16 cellular contexts compared by ENCODE assay signal in the genomic region with DNA sequence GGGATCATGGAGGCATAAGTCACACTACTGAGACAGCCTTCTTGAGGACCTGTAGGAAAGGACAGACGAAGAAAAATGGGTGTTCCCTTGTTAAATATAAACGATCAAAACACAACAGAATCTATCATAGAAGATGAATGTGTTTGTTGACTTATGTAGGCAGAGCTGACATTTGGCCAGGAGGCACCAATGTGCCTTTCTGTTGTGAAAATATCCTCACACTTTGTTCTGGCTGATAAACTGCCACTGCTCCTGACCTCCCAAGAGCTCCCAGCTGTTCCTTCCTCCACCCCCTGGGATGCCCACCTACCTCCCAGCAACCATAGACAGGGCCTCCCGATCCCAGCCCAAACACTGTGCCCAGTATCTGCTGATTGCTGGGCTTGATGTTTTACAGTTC.
"Had no signal": no experiment of that assay in that cellular context is flagged by ENCODE, and none has a peak within 500 bp of the region (broad histone marks: within the 10 kb centered on the region; RNA-seq: fewer than 3 reads in every experiment).

No MANE protein-coding gene starts in this region.

- H3K9me3 ChIP-seq: colonic mucosa, mucosa of descending colon, right atrium auricular region, sigmoid colon, suprapubic skin, tibial nerve had no signal

- H3K4me1 ChIP-seq: colonic mucosa, sigmoid colon, suprapubic skin, tibial nerve had no signal

- DNase-seq: cerebellar nuclear complex; colonic mucosa; effector CD8-positive, alpha-beta T cell; foreskin melanocyte; head of caudate nucleus; mammary epithelial cell; mucosa of descending colon; naive thymus-derived CD8-positive, alpha-beta T cell; sigmoid colon; stimulated activated naive CD4-positive, alpha-beta T cell treated with Interleukin-2 at 50 U/mL for 16 hours had no signal

- ATAC-seq: left lobe of liver; mucosa of descending colon; naive thymus-derived CD8-positive, alpha-beta T cell had no signal

- H3K27ac ChIP-seq: colonic mucosa, hepatocyte, right atrium auricular region, sigmoid colon, skin epidermis, suprapubic skin, tibial nerve had no signal

- H3K4me3 ChIP-seq: colonic mucosa, hepatocyte, mucosa of descending colon, right atrium auricular region, sigmoid colon, skin epidermis, suprapubic skin, tibial nerve had no signal

- H3K27me3 ChIP-seq: colonic mucosa, hepatocyte, right atrium auricular region, sigmoid colon, suprapubic skin, tibial nerve had no signal

- H2AFZ ChIP-seq: hepatocyte had no signal

- H3K4me2 ChIP-seq: hepatocyte had no signal

- H3K79me2 ChIP-seq: hepatocyte had no signal

- H3K36me3 ChIP-seq: colonic mucosa had no signal
